In genomic region chr6:10305740-10306423, GRCh38 we compare ENCODE assay signal across 20 cellular contexts.
"Had no signal": no experiment of that assay in that cellular context is flagged by ENCODE, and none has a peak within 500 bp of the region (broad histone marks: within the 10 kb centered on the region; RNA-seq: fewer than 3 reads in every experiment).

No MANE protein-coding gene starts in this region.

- H2AFZ ChIP-seq: neural progenitor cell had no signal

- H3K27me3 ChIP-seq: esophagus muscularis mucosa, gastroesophageal sphincter, neural progenitor cell, ovary, vagina had no signal

- H3K4me1 ChIP-seq: esophagus muscularis mucosa, gastroesophageal sphincter, vagina had no signal

- H3K4me2 ChIP-seq: neural progenitor cell, smooth muscle cell had no signal

- H3K27ac ChIP-seq: dorsolateral prefrontal cortex, esophagus muscularis mucosa, gastroesophageal sphincter, neural progenitor cell, ovary, vagina had no signal

- H3K9me3 ChIP-seq: esophagus muscularis mucosa, gastroesophageal sphincter, ovary, vagina had no signal

- H3K36me3 ChIP-seq: esophagus muscularis mucosa, gastroesophageal sphincter, neural progenitor cell, ovary, vagina had no signal

- H3K9ac ChIP-seq: neural progenitor cell had no signal

- DNase-seq: cortex of kidney; dorsolateral prefrontal cortex; effector CD8-positive, alpha-beta T cell; glutamatergic neuron; immature natural killer cell; left colon; left ventricle myocardium superior; mesenchymal stem cell; midbrain; nucleus accumbens; ovary; right cardiac atrium; stimulated activated CD4-positive, alpha-beta T cell treated with anti-CD3 and anti-CD28 coated beads, Interleukin-2, amount 100 ng/mL, for 48 hours; stimulated activated naive CD4-positive, alpha-beta T cell treated with Interleukin-2 at 50 U/mL for 16 hours had no signal

- H3K4me3 ChIP-seq: dorsolateral prefrontal cortex, esophagus muscularis mucosa, gastroesophageal sphincter, lung, neural progenitor cell, ovary, smooth muscle cell, vagina had no signal
